ENCODE assay signal across 8 cellular contexts in genomic region chr12:123973552-123974341, GRCh38. TPM values are rescaled to one million over a fixed set of nuclear protein-coding genes. Genes with fewer than 3 reads are reported as not detected.
DNase-seq lines count a peak whose midpoint lies in the region; ATAC-seq and TF ChIP-seq lines count a peak whose summit lies in the region.

No MANE protein-coding gene starts in this region.

- H3K27me3 ChIP-seq in Caco-2 (replicated peaks; ENCODE audit: control insufficient read depth, insufficient read depth, low read length) (no peaks in the 10 kb centered on the region), upper lobe of right lung (no peaks in the 10 kb centered on the region)

- H3K27me3 Mint-ChIP-seq in Caco-2 (ENCODE audit: insufficient read depth, unreplicated experiment) (no peaks in the 10 kb centered on the region), natural killer cell (ENCODE audit: low read depth in 2 of 2) (no peaks in the 10 kb centered on the region)

- CTCF ChIA-PET in Caco-2 (lab: Charles Lee), result no interaction called here

- H3K4me3 ChIP-seq in Caco-2 (ENCODE audit: low read depth, low read length) (peak overlapping the region; percentile 91), upper lobe of right lung (peak overlapping the region; percentile 70)

- peak overlapping the region; percentile 89 for H3K27ac Mint-ChIP-seq in Caco-2 (ENCODE audit: unreplicated experiment)
- H3K27ac Mint-ChIP-seq in natural killer cell, result peak overlapping the region; percentile 88 to 93

- H3K9me3 Mint-ChIP-seq in Caco-2 (ENCODE audit: unreplicated experiment) (no peaks in the 10 kb centered on the region), natural killer cell (no peaks in the 10 kb centered on the region)

- H3K4me1 Mint-ChIP-seq in Caco-2 (ENCODE audit: low read depth, unreplicated experiment), result peaks cover 15% of the 10 kb centered on the region
- peaks cover 36 to 39% of the 10 kb centered on the region in 2 donors for H3K4me1 Mint-ChIP-seq in natural killer cell

- BruUV-seq in Caco-2 (replicated peaks; lab: Mats Ljungman, UMichigan), result no TSS peak

- no peaks in the 10 kb centered on the region; the same call in 1 of the 2 replicates for H3K36me3 ChIP-seq in Caco-2 (ENCODE audit: control insufficient read depth, insufficient read depth, low read length)
- H3K36me3 ChIP-seq in upper lobe of right lung, result peaks cover 19% of the 10 kb centered on the region

- TF ChIP-seq CTCF in Caco-2 (IDR thresholded peaks at IDR 0.05; ENCODE audit: insufficient read depth in 1 of 2, low read depth in 1 of 2, low read length in 1 of 2, severe bottlenecking in 1 of 2, unreplicated experiment in 1 of 2) (no peak), natural killer cell (IDR thresholded peaks at IDR 0.05) (no peak), upper lobe of right lung (IDR thresholded peaks at IDR 0.05) (no peak)

- intact Hi-C loops in Caco-2 (cut with micrococcal nuclease; ENCODE audit: unreplicated experiment), result loop anchor here (2.0 kb wide), 1 partner anchor 107 kb away; no protein-coding TSS in a partner anchor
- intact Hi-C loops in natural killer cell (cut with micrococcal nuclease), result loop anchor here (2.0 to 5.0 kb wide), 2 partner anchors 21 to 36 kb away; no protein-coding TSS in a partner anchor
- intact Hi-C loops in upper lobe of right lung (cut with DNase I), result no loop called here

- POLR2A ChIA-PET in Caco-2 (lab: Charles Lee), result no interaction called here

- H3K4me3 Mint-ChIP-seq in Caco-2 (ENCODE audit: unreplicated experiment) (peak overlapping the region; percentile 96), natural killer cell (peak overlapping the region; percentile 96)

- peaks cover 45% of the 10 kb centered on the region for H3K36me3 Mint-ChIP-seq in Caco-2 (ENCODE audit: insufficient read depth, unreplicated experiment)
- no peaks in the 10 kb centered on the region for H3K36me3 Mint-ChIP-seq in natural killer cell

- H3K9me3 ChIP-seq in Caco-2 (no peaks in the 10 kb centered on the region), upper lobe of right lung (no peaks in the 10 kb centered on the region)

- H3K27ac ChIP-seq in upper lobe of right lung, result peak overlapping the region; percentile 71

- peak; percentile 53 to 63 for DNase-seq in Caco-2
- peak; percentile 19 for DNase-seq in M059J (ENCODE audit: low read depth)
- DNase-seq in activated CD8-positive, alpha-beta memory T cell treated with anti-CD3 and anti-CD28 coated beads, Interleukin-2, amount 50 U/mL, for 4 hours, result peak; percentile 35
- peak; percentile 36 for DNase-seq in natural killer cell
- peak; percentile 80 for DNase-seq in upper lobe of right lung
- DNase-seq in SKM-1 treated with dmso at 0.1 percent for 144 hours (lab: John Stamatoyannopoulos, UW; ENCODE audit: unreplicated experiment), result no peak

- peak; percentile 14 for ATAC-seq in GM21529 (IDR thresholded peaks at IDR 0.05; ENCODE audit: unreplicated experiment)
- peak; percentile 3 for ATAC-seq in esophagus mucosa
- peak in 1 of 3 donors; percentile 4 for ATAC-seq in natural killer cell
- ATAC-seq in upper lobe of right lung, result peak; percentile 0

- H3K4me1 ChIP-seq in Caco-2, result peaks cover 8% of the 10 kb centered on the region; the same call in 1 of the 2 replicates
- H3K4me1 ChIP-seq in upper lobe of right lung, result peaks cover 26% of the 10 kb centered on the region

RNA-seq across cellular contexts. Expression of gene ZNF664, which starts 0.7 kb away (rescaled TPM):
- total RNA-seq in Caco-2 (2022), result 117 and 122 TPM in 2 replicates
- 40.7 and 58.7 TPM in 2 replicates for total RNA-seq in M059J (2014; rRNA removed; shearing (Covaris generic))
- total RNA-seq in esophagus mucosa, result 38.4 TPM
- total RNA-seq in natural killer cell, result 10 to 100 TPM; 36.0 to 47.3 (median 46.9) TPM
- total RNA-seq in upper lobe of right lung, result 92.3 TPM

RNA-seq across cellular contexts. Expression of gene CCDC92, which starts 1.1 kb away (rescaled TPM):
- 14.7 and 16.8 TPM in 2 replicates for total RNA-seq in Caco-2 (2022)
- 6.6 and 13.3 TPM in 2 replicates for total RNA-seq in M059J (2014; rRNA removed; shearing (Covaris generic))
- 9.9 TPM for total RNA-seq in esophagus mucosa
- 10 to 100 TPM; 37.6 to 42.4 (median 39.1) TPM for total RNA-seq in natural killer cell
- total RNA-seq in upper lobe of right lung, result 48.6 TPM
